14 cellular contexts compared by ENCODE assay signal in genomic region chr22:23912293-23912903, GRCh38. TPM values are rescaled to one million over a fixed set of nuclear protein-coding genes. Genes with fewer than 3 reads are reported as not detected.
DNase-seq lines count a peak whose midpoint lies in the region; ATAC-seq and TF ChIP-seq lines count a peak whose summit lies in the region.
"Had no signal": no experiment of that assay in that cellular context is flagged by ENCODE, and none has a peak within 500 bp of the region (broad histone marks: within the 10 kb centered on the region; RNA-seq: fewer than 3 reads in every experiment).

No MANE protein-coding gene starts in this region.

- no peak for TF ChIP-seq CTCF in type B pancreatic cell (conservative IDR thresholded peaks at IDR 0.05)
- TF ChIP-seq CTCF in Caco-2 (IDR thresholded peaks at IDR 0.05; ENCODE audit: insufficient read depth in 1 of 2, low read depth in 1 of 2, low read length in 1 of 2, severe bottlenecking in 1 of 2, unreplicated experiment in 1 of 2): no peak

- POLR2A ChIA-PET in Caco-2 (lab: Charles Lee): interaction anchor here (0.6 to 2.0 kb wide), 2 partner anchors 18 to 98 kb away, joined by 3 to 45 read pairs; partner anchors contain the start of gene MIF

- H3K4me1 Mint-ChIP-seq in activated T-cell treated with anti-CD3 and anti-CD28 coated beads, Interleukin-2, amount 50 U/mL, for 4 hours (ENCODE audit: low read depth): peaks cover 17% of the 10 kb centered on the region
- H3K4me1 Mint-ChIP-seq in type B pancreatic cell (ENCODE audit: unreplicated experiment): peaks cover 17% of the 10 kb centered on the region
- peaks cover 23% of the 10 kb centered on the region for H3K4me1 Mint-ChIP-seq in Caco-2 (ENCODE audit: low read depth, unreplicated experiment)

- H3K27me3 ChIP-seq in Caco-2 (replicated peaks; ENCODE audit: control insufficient read depth, insufficient read depth, low read length): no peaks in the 10 kb centered on the region
- H3K27me3 ChIP-seq: ovary, spleen, stomach had no signal

- no peak overlapping the region for H3K4me3 ChIP-seq in Caco-2 (ENCODE audit: low read depth, low read length)

- H3K4me1 ChIP-seq in Caco-2: peaks cover 38% of the 10 kb centered on the region

- no peaks in the 10 kb centered on the region for H3K9me3 Mint-ChIP-seq in activated T-cell treated with anti-CD3 and anti-CD28 coated beads, Interleukin-2, amount 50 U/mL, for 4 hours
- H3K9me3 Mint-ChIP-seq in type B pancreatic cell: peaks cover 5% of the 10 kb centered on the region
- H3K9me3 Mint-ChIP-seq in Caco-2 (ENCODE audit: unreplicated experiment): peaks cover 10% of the 10 kb centered on the region
- H3K9me3 Mint-ChIP-seq: memory B cell had no signal

- intact Hi-C loops in Caco-2 (cut with micrococcal nuclease; ENCODE audit: unreplicated experiment): no loop called here

- no peaks in the 10 kb centered on the region for H3K36me3 Mint-ChIP-seq in activated T-cell treated with anti-CD3 and anti-CD28 coated beads, Interleukin-2, amount 50 U/mL, for 4 hours (ENCODE audit: insufficient read depth)
- H3K36me3 Mint-ChIP-seq in type B pancreatic cell (peaks cover 7% of the 10 kb centered on the region), Caco-2 (ENCODE audit: insufficient read depth, unreplicated experiment) (peaks cover 5% of the 10 kb centered on the region)

- peak overlapping the region; percentile 6 for H3K4me3 Mint-ChIP-seq in activated T-cell treated with anti-CD3 and anti-CD28 coated beads, Interleukin-2, amount 50 U/mL, for 4 hours
- H3K4me3 Mint-ChIP-seq in type B pancreatic cell (peak overlapping the region; percentile 42), Caco-2 (ENCODE audit: unreplicated experiment) (no peak overlapping the region)

- no peaks in the 10 kb centered on the region for H3K9me3 ChIP-seq in Caco-2
- H3K9me3 ChIP-seq: ovary, spleen, stomach had no signal

- CTCF ChIA-PET in Caco-2 (lab: Charles Lee): interaction anchor here (2.6 kb wide), 1 partner anchor 18 kb away, joined by 18 read pairs; the partner anchor contains the start of gene MIF

- no peaks in the 10 kb centered on the region for H3K36me3 ChIP-seq in Caco-2 (ENCODE audit: control insufficient read depth, insufficient read depth, low read length)
- H3K36me3 ChIP-seq: ovary had no signal

- H3K27ac Mint-ChIP-seq in type B pancreatic cell: peak overlapping the region; percentile 98
- H3K27ac Mint-ChIP-seq in Caco-2 (ENCODE audit: unreplicated experiment): no peak overlapping the region

- peaks cover 2% of the 10 kb centered on the region for H3K27me3 Mint-ChIP-seq in activated T-cell treated with anti-CD3 and anti-CD28 coated beads, Interleukin-2, amount 50 U/mL, for 4 hours (ENCODE audit: low read depth)
- H3K27me3 Mint-ChIP-seq in type B pancreatic cell: no peaks in the 10 kb centered on the region
- H3K27me3 Mint-ChIP-seq in Caco-2 (ENCODE audit: insufficient read depth, unreplicated experiment): no peaks in the 10 kb centered on the region
- H3K27me3 Mint-ChIP-seq: memory B cell had no signal

- no peak for DNase-seq in activated T-cell treated with anti-CD3 and anti-CD28 coated beads, Interleukin-2, amount 50 U/mL, for 4 hours
- DNase-seq in activated T-cell treated with anti-CD3 and anti-CD28 coated beads, Interleukin-2, amount 50 U/mL, for 1 hour: no peak
- peak; percentile 18 for DNase-seq in ecto neural progenitor cell (ENCODE audit: low spot score)
- DNase-seq in type B pancreatic cell (ENCODE audit: extremely low spot score, unreplicated experiment): peak; percentile 16
- no peak for DNase-seq in Caco-2
- DNase-seq: ACHN; activated CD4-positive, CD25-positive, alpha-beta regulatory T cell; NCI-H2029 treated with DMSO at 0.1 percent for 48 hours; NCI-H69; spleen; stomach had no signal

- no peak for ATAC-seq in activated T-cell treated with anti-CD3 and anti-CD28 coated beads, Interleukin-2, amount 50 U/mL, for 4 hours
- no peak for ATAC-seq in HG03045 (IDR thresholded peaks at IDR 0.05; ENCODE audit: unreplicated experiment)

- no TSS peak for BruUV-seq in Caco-2 (replicated peaks; lab: Mats Ljungman, UMichigan)

RNA-seq across cellular contexts. Expression of gene MIF, which starts 18.2 kb away (rescaled TPM):
- 1,000 to 10,000 TPM; 1,069 to 1,172 (median 1,160) TPM for total RNA-seq in activated T-cell treated with anti-CD3 and anti-CD28 coated beads, Interleukin-2, amount 50 U/mL, for 4 hours
- total RNA-seq in type B pancreatic cell (ENCODE audit: low replicate concordance) (436 and 570 TPM in 2 replicates), Caco-2 (2022) (762 and 795 TPM in 2 replicates)

RNA-seq across cellular contexts. Expression of gene GSTT2B, which starts 48.6 kb away (rescaled TPM):
- not detected for total RNA-seq in activated T-cell treated with anti-CD3 and anti-CD28 coated beads, Interleukin-2, amount 50 U/mL, for 4 hours
- total RNA-seq in type B pancreatic cell (ENCODE audit: low replicate concordance) (0.50 TPM in 1 of 2 replicates, not detected in the other), Caco-2 (2022) (9.0 and 9.6 TPM in 2 replicates)

RNA-seq across cellular contexts. Expression of gene DDTL, which starts 54.3 kb away (rescaled TPM):
- 1 to 10 TPM in 2 of 3 donors, not detected in 1; 2.2 to 3.0 TPM for total RNA-seq in activated T-cell treated with anti-CD3 and anti-CD28 coated beads, Interleukin-2, amount 50 U/mL, for 4 hours
- total RNA-seq in type B pancreatic cell (ENCODE audit: low replicate concordance) (not detected in 2 replicates), Caco-2 (2022) (4.1 and 6.2 TPM in 2 replicates)

RNA-seq across cellular contexts. Expression of gene SLC2A11, which starts 54.7 kb away (rescaled TPM):
- total RNA-seq in activated T-cell treated with anti-CD3 and anti-CD28 coated beads, Interleukin-2, amount 50 U/mL, for 4 hours: 1 to 10 TPM; 2.0 to 3.3 (median 2.4) TPM
- total RNA-seq in type B pancreatic cell (ENCODE audit: low replicate concordance) (19.6 and 32.1 TPM in 2 replicates), Caco-2 (2022) (29.5 and 32.4 TPM in 2 replicates)

Comparison
In these comparisons a context has a peak if more than half of its experiments do, and no peak if none do; other contexts are left out.
1. DNase-seq: peak in ecto neural progenitor cell (single experiment) and type B pancreatic cell (single experiment); none in activated T-cell treated with anti-CD3 and anti-CD28 coated beads, Interleukin-2, amount 50 U/mL, for 4 hours (single experiment), activated T-cell treated with anti-CD3 and anti-CD28 coated beads, Interleukin-2, amount 50 U/mL, for 1 hour (single experiment) and Caco-2 (0 of 2).